1 cellular context compared by ENCODE assay signal in genomic region chr16:88759245-88759975, GRCh38.
A peak's percentile ranks its signal among the peaks of the same experiment; 100 is the strongest.
TF ChIP-seq lines count a peak whose summit lies in the region.

No MANE protein-coding gene starts in this region.

TF ChIP-seq in HepG2, 621 proteins besides CTCF, POLR2A, EP300 and RAD21 (continued from another document and continues in another):
- TF ChIP-seq ZFP41 (CRISPR knock-in tag; IDR thresholded peaks at IDR 0.05; ENCODE audit: borderline replicate concordance) (no peak), RFX1 (IDR thresholded peaks at IDR 0.05) (no peak), HMGXB4 (CRISPR knock-in tag; IDR thresholded peaks at IDR 0.05; ENCODE audit: borderline replicate concordance in 1 of 2, low read depth in 1 of 2) (peak; percentile 91 to 97), ZNF749 (CRISPR knock-in tag; IDR thresholded peaks at IDR 0.05; ENCODE audit: borderline replicate concordance) (no peak), GATA4 (IDR thresholded peaks at IDR 0.05; ENCODE audit: borderline replicate concordance, low read depth) (no peak), HMG20B (CRISPR knock-in tag; conservative IDR thresholded peaks at IDR 0.05) (no peak), ZIK1 (CRISPR knock-in tag; IDR thresholded peaks at IDR 0.05; ENCODE audit: borderline replicate concordance, low read depth) (no peak; the same call in 1 of the 2 replicates), POLR2G (IDR thresholded peaks at IDR 0.05; ENCODE audit: low read depth, low read length) (peak; percentile 60), ZNF792 (CRISPR knock-in tag; IDR thresholded peaks at IDR 0.05) (peak; percentile 90), ZNF275 (CRISPR knock-in tag; IDR thresholded peaks at IDR 0.05; ENCODE audit: borderline replicate concordance) (0 out of 2 replicates have a peak, but pooled peaks have one; percentile 55), SMC3 (IDR thresholded peaks at IDR 0.05; ENCODE audit: low read length) (no peak), TMF1 (CRISPR knock-in tag; IDR thresholded peaks at IDR 0.05; ENCODE audit: low read depth) (no peak), AFF4 (CRISPR knock-in tag; IDR thresholded peaks at IDR 0.05) (no peak), PCBP1 (IDR thresholded peaks at IDR 0.05; ENCODE audit: borderline replicate concordance, low read depth, low read length) (no peak; the same call in 1 of the 2 replicates), ZNF256 (CRISPR knock-in tag; conservative IDR thresholded peaks at IDR 0.05) (no peak), ZNF710 (CRISPR knock-in tag; IDR thresholded peaks at IDR 0.05; ENCODE audit: borderline replicate concordance) (peak; percentile 59), ZBTB8A (CRISPR knock-in tag; IDR thresholded peaks at IDR 0.05; ENCODE audit: borderline replicate concordance, low read depth) (no peak), NCOA2 (CRISPR knock-in tag; IDR thresholded peaks at IDR 0.05) (peak; percentile 48; the same call in 1 of the 2 replicates), ZNF607 (CRISPR knock-in tag; IDR thresholded peaks at IDR 0.05; ENCODE audit: borderline replicate concordance) (no peak; the same call in none of the 2 replicates), ZSCAN21 (CRISPR knock-in tag; IDR thresholded peaks at IDR 0.05; ENCODE audit: borderline replicate concordance) (peak; percentile 66; the same call in 1 of the 2 replicates), ZNF101 (CRISPR knock-in tag; IDR thresholded peaks at IDR 0.05; ENCODE audit: borderline replicate concordance, low read depth) (no peak), DBP (CRISPR knock-in tag; IDR thresholded peaks at IDR 0.05; ENCODE audit: not compliant biosample characterization) (no peak), FOXC1 (CRISPR knock-in tag; IDR thresholded peaks at IDR 0.05; ENCODE audit: borderline replicate concordance) (peak; percentile 51; the same call in 1 of the 2 replicates), SNAPC2 (CRISPR knock-in tag; IDR thresholded peaks at IDR 0.05) (no peak), ZNF24 (IDR thresholded peaks at IDR 0.05) (no peak), HIC2 (CRISPR knock-in tag; IDR thresholded peaks at IDR 0.05; ENCODE audit: low read depth) (peak; percentile 87), ELK4 (CRISPR knock-in tag; IDR thresholded peaks at IDR 0.05; ENCODE audit: borderline replicate concordance) (no peak), ZNF10 (CRISPR knock-in tag; IDR thresholded peaks at IDR 0.05; ENCODE audit: borderline replicate concordance, low read depth) (no peak), CSRNP2 (CRISPR knock-in tag; conservative IDR thresholded peaks at IDR 0.05; ENCODE audit: low read depth) (no peak), E2F2 (CRISPR knock-in tag; IDR thresholded peaks at IDR 0.05; ENCODE audit: borderline replicate concordance) (no peak; the same call in 1 of the 2 replicates), ATF7 (IDR thresholded peaks at IDR 0.05) (no peak), ATF7 (CRISPR knock-in tag; IDR thresholded peaks at IDR 0.05) (no peak), PRDM4 (CRISPR knock-in tag; IDR thresholded peaks at IDR 0.05; ENCODE audit: borderline replicate concordance) (0 out of 2 replicates have a peak, but pooled peaks have one; percentile 40), GRHL1 (CRISPR knock-in tag; conservative IDR thresholded peaks at IDR 0.05) (no peak), JUND (CRISPR knock-in tag; IDR thresholded peaks at IDR 0.05) (no peak), ZMYM4 (CRISPR knock-in tag; IDR thresholded peaks at IDR 0.05) (peak; percentile 59), PITX1 (CRISPR knock-in tag; IDR thresholded peaks at IDR 0.05) (peak; percentile 10; the same call in 1 of the 2 replicates), ZNF143 (CRISPR knock-in tag; IDR thresholded peaks at IDR 0.05) (no peak; the same call in 1 of the 2 replicates)
